ENCODE assay signal across 8 cellular contexts in genomic region chr20:20360464-20360863, GRCh38. TPM values are rescaled to one million over a fixed set of nuclear protein-coding genes. Genes with fewer than 3 reads are reported as not detected.
DNase-seq lines count a peak whose midpoint lies in the region; ATAC-seq, FAIRE-seq and TF ChIP-seq lines count a peak whose summit lies in the region.

No MANE protein-coding gene starts in this region.

- in situ Hi-C loops in HepG2 (cut with HindIII; ENCODE audit: extremely low pct_ligation_motif_present, low pct_unique_long_range_greater_than_20kb), result loop anchor here (5.0 kb wide), 1 partner anchor 207 kb away; no protein-coding TSS in a partner anchor

- CTCF ChIA-PET in HepG2 (lab: Yijun Ruan, JAX; ENCODE audit: low intra/inter-chr PET ratio, low total read pairs), result interaction anchor here (0.8 to 3.6 kb wide), 3 partner anchors 47 to 233 kb away, joined by 4 to 55 read pairs (median 16); no protein-coding TSS in a partner anchor

- DNase-seq in DMS153 (lab: John Stamatoyannopoulos, UW), result peak; percentile 77
- peak; percentile 70 for DNase-seq in NB4 (ENCODE audit: low read depth)
- DNase-seq in SK-N-MC (ENCODE audit: low read depth, low spot score), result peak; percentile 14
- DNase-seq in choroid plexus epithelial cell (ENCODE audit: low read depth), result peak; percentile 85
- DNase-seq in HepG2 (ENCODE audit: low spot score), result peak; percentile 67
- DNase-seq in thoracic aorta (ENCODE audit: low spot score), result no peak
- no peak for DNase-seq in KG1 (lab: John Stamatoyannopoulos, UW)

- H3K9me3 ChIP-seq in SK-N-MC (ENCODE audit: low read depth, low read length) (no peaks in the 10 kb centered on the region), HepG2 (ENCODE audit: low read length) (no peaks in the 10 kb centered on the region), thoracic aorta (no peaks in the 10 kb centered on the region)

- BruUV-seq in HepG2 (replicated peaks; lab: Mats Ljungman, UMichigan), result no TSS peak

- H3K4me1 ChIP-seq in HepG2 (ENCODE audit: insufficient read depth, low read length) (peaks cover 20% of the 10 kb centered on the region; the same call in 1 of the 2 replicates), thoracic aorta (ENCODE audit: control insufficient read depth in 1 of 2, low read depth in 2 of 2) (no peaks in the 10 kb centered on the region)

- no peak overlapping the region for H2AFZ ChIP-seq in HepG2 (ENCODE audit: low read length)

- no peaks in the 10 kb centered on the region; the same call in 1 of the 2 replicates for H4K20me1 ChIP-seq in HepG2 (ENCODE audit: insufficient read depth, low read length)

- H3K4me3 ChIP-seq in NB4 (ENCODE audit: low read depth, low read length), result no peak overlapping the region
- peak overlapping the region; percentile 42; the same call in 1 of the 2 replicates for H3K4me3 ChIP-seq in SK-N-MC
- H3K4me3 ChIP-seq in choroid plexus epithelial cell (ENCODE audit: low read depth, low read length), result no peak overlapping the region
- H3K4me3 ChIP-seq in HepG2 (replicated peaks in 1 of 3; ENCODE audit: insufficient read depth in 1 of 3, low read depth in 2 of 3, low read length in 3 of 3), result no peak overlapping the region
- no peak overlapping the region for H3K4me3 ChIP-seq in thoracic aorta

- intact Hi-C loops in HepG2 (cut with micrococcal nuclease; ENCODE audit: unreplicated experiment), result loop anchor here (1.0 to 5.0 kb wide), 3 partner anchors 208 to 278 kb away; no protein-coding TSS in a partner anchor

- no peak overlapping the region for H3K9ac ChIP-seq in SK-N-MC (ENCODE audit: insufficient read length)
- no peak overlapping the region for H3K9ac ChIP-seq in HepG2 (ENCODE audit: insufficient read depth, low read depth, low read length)

- H3K79me2 ChIP-seq in HepG2 (ENCODE audit: insufficient read depth, low read length), result no peaks in the 10 kb centered on the region

- H3K27me3 ChIP-seq in HepG2 (ENCODE audit: control insufficient read depth in 1 of 2, insufficient read depth in 2 of 2, low read length in 2 of 2) (peaks cover 11 to 42% of the 10 kb centered on the region in 2 experiments), thoracic aorta (replicated peaks; ENCODE audit: insufficient read depth) (peaks cover 14% of the 10 kb centered on the region)

- H3K4me2 ChIP-seq in HepG2 (ENCODE audit: low read depth, low read length), result no peak overlapping the region

- H3K27ac ChIP-seq in SK-N-MC (no peak overlapping the region), HepG2 (ENCODE audit: extremely low read length, insufficient read depth, low read length) (no peak overlapping the region), thoracic aorta (no peak overlapping the region)

- TF ChIP-seq CTCF in NB4 (IDR thresholded peaks at IDR 0.05; ENCODE audit: low read depth, low read length), result peak; percentile 82
- TF ChIP-seq CTCF in choroid plexus epithelial cell (conservative IDR thresholded peaks at IDR 0.05; ENCODE audit: low read depth, low read length), result peak; percentile 95
- TF ChIP-seq CTCF in HepG2 (CRISPR knock-in tag; IDR thresholded peaks at IDR 0.05), result peak; percentile 92
- TF ChIP-seq CTCF in thoracic aorta (IDR thresholded peaks at IDR 0.05), result peak; percentile 50

- TF ChIP-seq POLR2A in NB4 (IDR thresholded peaks at IDR 0.05; ENCODE audit: extremely low read depth, insufficient read length), result no peak
- TF ChIP-seq POLR2A in HepG2 (IDR thresholded peaks at IDR 0.05; ENCODE audit: insufficient read depth in 1 of 2, low read depth in 2 of 2, low read length in 2 of 2), result no peak

- POLR2A ChIA-PET in HepG2 (lab: Yijun Ruan, JAX), result no interaction called here

- WGBS in HepG2 (ENCODE audit: low lambda C conversion rate), result 7% methylated on average over 6 of the region's 6 CpGs

- peak; percentile 80 for ATAC-seq in GM21529 (IDR thresholded peaks at IDR 0.05; ENCODE audit: unreplicated experiment)
- ATAC-seq in HepG2, result peak; percentile 89
- ATAC-seq in thoracic aorta (ENCODE audit: insufficient number of reproducible peaks, low FRiP score, low read depth), result no peak

- TF ChIP-seq RAD21 in HepG2 (CRISPR knock-in tag; IDR thresholded peaks at IDR 0.05), result peak; percentile 80

- TF ChIP-seq EP300 in HepG2 (IDR thresholded peaks at IDR 0.05; ENCODE audit: low read depth in 2 of 2, low read length in 2 of 2), result no peak
- no peak for TF ChIP-seq EP300 in HepG2 (CRISPR knock-in tag; IDR thresholded peaks at IDR 0.05; ENCODE audit: borderline replicate concordance)

- peak; percentile 100 for FAIRE-seq in HepG2 (lab: Jason Lieb, UNC)

- H3K36me3 ChIP-seq in SK-N-MC (ENCODE audit: insufficient read depth, low read length) (no peaks in the 10 kb centered on the region), HepG2 (replicated peaks in 1 of 2; ENCODE audit: control insufficient read depth in 1 of 2, insufficient read depth in 2 of 2, low read length in 2 of 2) (no peaks in the 10 kb centered on the region), thoracic aorta (no peaks in the 10 kb centered on the region)

TF ChIP-seq in HepG2, 621 proteins besides CTCF, POLR2A, EP300 and RAD21 (continues in another document):
- TF ChIP-seq TRAFD1 (CRISPR knock-in tag; IDR thresholded peaks at IDR 0.05; ENCODE audit: borderline replicate concordance) (0 out of 2 replicates have a peak, but pooled peaks have one; percentile 55), HMGXB4 (CRISPR knock-in tag; IDR thresholded peaks at IDR 0.05; ENCODE audit: borderline replicate concordance in 1 of 2, low read depth in 1 of 2) (0 out of 4 replicates have a peak, but pooled peaks of 1 of the 2 experiments have one; percentile 39), XRCC5 (optimal IDR thresholded peaks at IDR 0.05; ENCODE audit: low read length) (peak; percentile 92), SMC3 (IDR thresholded peaks at IDR 0.05; ENCODE audit: low read length) (peak; percentile 95), ZNF556 (CRISPR knock-in tag; IDR thresholded peaks at IDR 0.05; ENCODE audit: borderline replicate concordance) (no peak), SOX6 (IDR thresholded peaks at IDR 0.05) (no peak), SOX6 (CRISPR knock-in tag; IDR thresholded peaks at IDR 0.05) (peak; percentile 36; the same call in 1 of the 2 replicates), ZNF24 (IDR thresholded peaks at IDR 0.05) (0 out of 2 replicates have a peak, but pooled peaks have one; percentile 14), ZNF788 (CRISPR knock-in tag; IDR thresholded peaks at IDR 0.05; ENCODE audit: borderline replicate concordance) (0 out of 2 replicates have a peak, but pooled peaks have one; percentile 17), CREB1 (IDR thresholded peaks at IDR 0.05) (no peak), CREB1 (CRISPR knock-in tag; IDR thresholded peaks at IDR 0.05) (no peak), ZNF12 (CRISPR knock-in tag; IDR thresholded peaks at IDR 0.05) (no peak)

RNA-seq across cellular contexts. Expression of gene INSM1, which starts 7.4 kb away (rescaled TPM):
- total RNA-seq in HepG2 (2016; rRNA removed; fragmentation: Illumina TruSeq; extraction: Trizol) (not detected in 2 replicates), thoracic aorta (not detected)
- not detected in 2 replicates for total RNA-seq in HepG2 (2016; cell fraction: cytosol; rRNA removed; fragmentation: Illumina TruSeq; extraction: Trizol; ENCODE audit: low read depth)
- total RNA-seq in HepG2 (2016; cell fraction: insoluble cytoplasmic fraction; rRNA removed; fragmentation: Illumina TruSeq; extraction: Trizol), result not detected in 2 replicates
- not detected in 2 replicates for total RNA-seq in HepG2 (2016; cell fraction: membrane; rRNA removed; fragmentation: Illumina TruSeq; extraction: Trizol)
- not detected in 2 replicates for total RNA-seq in HepG2 (2016; cell fraction: nucleus; rRNA removed; fragmentation: Illumina TruSeq; extraction: Trizol)
- polyA plus RNA-seq in HepG2 (2011; rRNA removed), result not detected in 2 replicates
- not detected in 2 replicates for polyA plus RNA-seq in HepG2 (2011; cell fraction: cytosol; rRNA removed)
- not detected in 2 replicates for polyA plus RNA-seq in HepG2 (2011; cell fraction: nucleus; rRNA removed)
- polyA plus RNA-seq in HepG2 (2012), result not detected in 2 replicates
- not detected in 2 replicates for polyA plus RNA-seq in HepG2 (2016; cell fraction: cytosol; fragmentation: Illumina TruSeq; extraction: Trizol; ENCODE audit: low read depth)
- polyA plus RNA-seq in HepG2 (2016; cell fraction: insoluble cytoplasmic fraction; fragmentation: Illumina TruSeq; extraction: Trizol; ENCODE audit: low read depth), result not detected in 2 replicates
- polyA plus RNA-seq in HepG2 (2016; cell fraction: membrane; fragmentation: Illumina TruSeq; extraction: Trizol; ENCODE audit: low read depth), result not detected in 2 replicates
- polyA plus RNA-seq in HepG2 (2016; cell fraction: nucleus; fragmentation: Illumina TruSeq; extraction: Trizol; ENCODE audit: insufficient read depth, low read depth), result not detected in 2 replicates
- polyA minus RNA-seq in HepG2 (2011; rRNA and poly(A)+ RNA removed; ENCODE audit: low replicate concordance), result not detected in 2 replicates
- not detected in 2 replicates for polyA minus RNA-seq in HepG2 (2011; cell fraction: cytosol; rRNA and poly(A)+ RNA removed)
- not detected in 2 replicates for polyA minus RNA-seq in HepG2 (2011; cell fraction: nucleus; rRNA and poly(A)+ RNA removed)

Comparison
In these comparisons a context has a peak if more than half of its experiments do, and no peak if none do; other contexts are left out.
1. DNase-seq: peak in DMS153 (single experiment), NB4 (single experiment), SK-N-MC (single experiment), choroid plexus epithelial cell (single experiment) and HepG2 (single experiment); none in thoracic aorta (single experiment) and KG1 (single experiment).
2. Peak in every context shown above with its lines, with median percentiles within 50 percentile points of each other: CTCF ChIP-seq.